14 cellular contexts compared by ENCODE assay signal in genomic region chr2:66573412-66573811, GRCh38.
DNase-seq lines count a peak whose midpoint lies in the region; ATAC-seq and TF ChIP-seq lines count a peak whose summit lies in the region.
"Had no signal": no experiment of that assay in that cellular context is flagged by ENCODE, and none has a peak within 500 bp of the region (broad histone marks: within the 10 kb centered on the region; RNA-seq: fewer than 3 reads in every experiment).

No MANE protein-coding gene starts in this region.

- TF ChIP-seq POLR2A in stomach (IDR thresholded peaks at IDR 0.05): no peak

- ATAC-seq in stimulated activated naive CD8-positive, alpha-beta T cell treated with anti-CD3 and anti-CD28 coated beads, Interleukin-15, amount 100 ng/mL, for 72 hours: no peak
- ATAC-seq: esophagus mucosa; stimulated activated effector memory CD8-positive, alpha-beta T cell treated with anti-CD3 and anti-CD28 coated beads, Interleukin-12 subunit alpha, Interleukin-12 subunit beta, amount 100 ng/mL, for 72 hours had no signal

- DNase-seq in kidney tubule cell (ENCODE audit: low spot score) (peak; percentile 63), stomach (no peak), anterior cingulate cortex (lab: John Stamatoyannopoulos, UW) (no peak), OCI-M2 (lab: John Stamatoyannopoulos, UW; ENCODE audit: unreplicated experiment) (no peak)
- no peak for DNase-seq in stimulated activated naive CD8-positive, alpha-beta T cell treated with anti-CD3 and anti-CD28 coated beads, Interleukin-15, amount 100 ng/mL, for 72 hours
- DNase-seq: activated naive CD4-positive, alpha-beta T cell treated with anti-CD3 and anti-CD28 coated beads, Interleukin-2, amount 50 U/mL, for 16 hours; CD8-positive, alpha-beta memory T cell; cerebellar nuclear complex; NCI-H1105 had no signal

- TF ChIP-seq EP300 in stomach (IDR thresholded peaks at IDR 0.05): no peak

- intact Hi-C loops in stomach (cut with DNase I; ENCODE audit: low total_unique reads): loop anchor here (5.0 kb wide), 1 partner anchor 151 kb away; no protein-coding TSS in a partner anchor

- no peak overlapping the region for H3K4me3 Mint-ChIP-seq in stimulated activated naive CD8-positive, alpha-beta T cell treated with anti-CD3 and anti-CD28 coated beads, Interleukin-15, amount 100 ng/mL, for 72 hours
- H3K4me3 Mint-ChIP-seq: CD8-positive, alpha-beta memory T cell; stimulated activated effector memory CD8-positive, alpha-beta T cell treated with anti-CD3 and anti-CD28 coated beads, Interleukin-12 subunit alpha, Interleukin-12 subunit beta, amount 100 ng/mL, for 72 hours had no signal

- peaks cover 30% of the 10 kb centered on the region for H3K4me1 Mint-ChIP-seq in stimulated activated naive CD8-positive, alpha-beta T cell treated with anti-CD3 and anti-CD28 coated beads, Interleukin-15, amount 100 ng/mL, for 72 hours
- H3K4me1 Mint-ChIP-seq: stimulated activated effector memory CD8-positive, alpha-beta T cell treated with anti-CD3 and anti-CD28 coated beads, Interleukin-12 subunit alpha, Interleukin-12 subunit beta, amount 100 ng/mL, for 72 hours had no signal

- H3K27me3 Mint-ChIP-seq in stimulated activated naive CD8-positive, alpha-beta T cell treated with anti-CD3 and anti-CD28 coated beads, Interleukin-15, amount 100 ng/mL, for 72 hours: peaks cover 58% of the 10 kb centered on the region

- no peaks in the 10 kb centered on the region for H3K36me3 ChIP-seq in HUES64 (ENCODE audit: insufficient read depth, low read length)
- peaks cover 0 to 21% (median 15%) of the 10 kb centered on the region in 4 donors for H3K36me3 ChIP-seq in stomach
- H3K36me3 ChIP-seq: ovary had no signal

- H3K4me3 ChIP-seq in HUES64 (ENCODE audit: low read length) (peak overlapping the region; percentile 55), stomach (no peak overlapping the region)
- H3K4me3 ChIP-seq: ovary had no signal

- H3K9me3 ChIP-seq in HUES64 (ENCODE audit: insufficient read depth, low read depth, low read length) (no peaks in the 10 kb centered on the region), stomach (no peaks in the 10 kb centered on the region)
- H3K9me3 ChIP-seq: ovary had no signal

- H3K27me3 ChIP-seq in HUES64 (ENCODE audit: insufficient read depth, low read length): peaks cover 33% of the 10 kb centered on the region
- H3K27me3 ChIP-seq in stomach: peaks cover 7 to 46% (median 40%) of the 10 kb centered on the region in 3 donors
- H3K27me3 ChIP-seq: ovary had no signal

- H3K4me1 ChIP-seq in HUES64 (ENCODE audit: insufficient read depth, low read length) (peaks cover 49% of the 10 kb centered on the region), stomach (peaks cover 21 to 79% (median 50%) of the 10 kb centered on the region in 4 donors)

- no peak overlapping the region for H3K9ac ChIP-seq in HUES64 (ENCODE audit: low read depth, low read length)

- TF ChIP-seq CTCF in VCaP (conservative IDR thresholded peaks at IDR 0.05) (no peak), stomach (IDR thresholded peaks at IDR 0.05) (no peak)

- 20% methylated on average over 6 of the region's 7 CpGs for WGBS in HUES64
- 60 to 77% (median 72%) methylated on average over 7 of the region's 7 CpGs for WGBS in stomach, 5 donors

- H3K27ac Mint-ChIP-seq in stimulated activated naive CD8-positive, alpha-beta T cell treated with anti-CD3 and anti-CD28 coated beads, Interleukin-15, amount 100 ng/mL, for 72 hours: no peak overlapping the region
- H3K27ac Mint-ChIP-seq: CD8-positive, alpha-beta memory T cell; stimulated activated effector memory CD8-positive, alpha-beta T cell treated with anti-CD3 and anti-CD28 coated beads, Interleukin-12 subunit alpha, Interleukin-12 subunit beta, amount 100 ng/mL, for 72 hours had no signal

- no peaks in the 10 kb centered on the region for H3K9me3 Mint-ChIP-seq in stimulated activated naive CD8-positive, alpha-beta T cell treated with anti-CD3 and anti-CD28 coated beads, Interleukin-15, amount 100 ng/mL, for 72 hours
- H3K9me3 Mint-ChIP-seq: stimulated activated effector memory CD8-positive, alpha-beta T cell treated with anti-CD3 and anti-CD28 coated beads, Interleukin-12 subunit alpha, Interleukin-12 subunit beta, amount 100 ng/mL, for 72 hours had no signal

- H3K27ac ChIP-seq in HUES64 (ENCODE audit: low read depth, low read length): no peak overlapping the region
- peak overlapping the region; percentile 15; the same call in 1 of the 2 replicates for H3K27ac ChIP-seq in VCaP
- H3K27ac ChIP-seq in stomach: peak overlapping the region in 3 of 5 donors; percentile 45 to 94 (median 87)
